8 cellular contexts compared by ENCODE assay signal in the genomic region with DNA sequence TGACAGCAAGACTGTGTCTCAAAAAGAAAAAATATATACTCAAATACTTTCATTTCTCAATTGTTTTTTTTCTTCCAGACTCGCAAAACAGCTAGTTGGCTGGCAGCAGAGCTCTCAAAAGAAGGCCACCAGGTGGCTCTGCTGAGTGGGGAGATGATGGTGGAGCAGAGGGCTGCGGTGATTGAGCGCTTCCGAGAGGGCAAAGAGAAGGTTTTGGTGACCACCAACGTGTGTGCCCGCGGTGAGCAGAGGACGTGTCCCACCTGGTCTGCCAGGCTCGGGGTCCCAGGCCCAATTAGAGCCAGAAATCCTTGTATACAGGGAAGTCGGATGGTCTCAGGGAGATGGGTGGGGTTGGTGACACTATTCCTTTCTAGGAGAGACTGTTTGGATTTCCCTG. TPM values are rescaled to one million over a fixed set of nuclear protein-coding genes. Genes with fewer than 3 reads are reported as not detected.
DNase-seq lines count a peak whose midpoint lies in the region; ATAC-seq and TF ChIP-seq lines count a peak whose summit lies in the region.
"Not testable (repeated sequence)": the region's sequence is repeated elsewhere in the genome, so short reads cannot be mapped to it uniquely, and the experiment has no call there.

No MANE protein-coding gene starts in this region.

- not testable (repeated sequence) for H3K27ac ChIP-seq in coronary artery, right atrium auricular region, neural progenitor cell, thoracic aorta

- H4K20me1 ChIP-seq in neural progenitor cell (ENCODE audit: low read depth): not testable (repeated sequence)

- TF ChIP-seq EP300 in Ishikawa (IDR thresholded peaks at IDR 0.05; ENCODE audit: borderline replicate concordance): not testable (repeated sequence)

- not testable (repeated sequence) for H3K4me1 Mint-ChIP-seq in T-helper 17 cell; activated T-helper 17 cell treated with anti-CD3 and anti-CD28 coated beads, Interleukin-2, amount 50 U/mL, for 72 hours; neural progenitor cell

- peak; percentile 24; the same call in 1 of the 2 replicates for TF ChIP-seq RAD21 in Ishikawa (IDR thresholded peaks at IDR 0.05; ENCODE audit: low read depth)

- not testable (repeated sequence) for H3K4me1 ChIP-seq in right atrium auricular region, neural progenitor cell
- peaks cover 0 to 12% of the 10 kb centered on the region in 2 donors for H3K4me1 ChIP-seq in thoracic aorta (ENCODE audit: control insufficient read depth in 1 of 2, low read depth in 2 of 2)

- not testable (repeated sequence) for H3K9ac ChIP-seq in neural progenitor cell

- not testable (repeated sequence) for H3K4me3 ChIP-seq in coronary artery, right atrium auricular region, neural progenitor cell, thoracic aorta

- not testable (repeated sequence) for H3K36me3 Mint-ChIP-seq in T-helper 17 cell (ENCODE audit: low read depth)
- H3K36me3 Mint-ChIP-seq in activated T-helper 17 cell treated with anti-CD3 and anti-CD28 coated beads, Interleukin-2, amount 50 U/mL, for 72 hours (ENCODE audit: low read depth): peaks cover 99% of the 10 kb centered on the region
- H3K36me3 Mint-ChIP-seq in neural progenitor cell: peaks cover 30% of the 10 kb centered on the region

- ATAC-seq in T-helper 17 cell: peak; percentile 77
- peak; percentile 68 for ATAC-seq in activated T-helper 17 cell treated with anti-CD3 and anti-CD28 coated beads, Interleukin-2, amount 50 U/mL, for 72 hours (replicated peaks)
- ATAC-seq in thoracic aorta (ENCODE audit: insufficient number of reproducible peaks, low FRiP score, low read depth): not testable (repeated sequence)

- H3K27me3 ChIP-seq in right atrium auricular region; neural progenitor cell; thoracic aorta (replicated peaks; ENCODE audit: insufficient read depth): not testable (repeated sequence)

- H3K9me3 ChIP-seq in T-helper 17 cell (ENCODE audit: control insufficient read depth, low read length, poor library complexity, severe bottlenecking); right atrium auricular region; neural progenitor cell (ENCODE audit: low read depth); thoracic aorta: not testable (repeated sequence)

- peak overlapping the region; percentile 84 for H3K27ac Mint-ChIP-seq in T-helper 17 cell
- H3K27ac Mint-ChIP-seq in activated T-helper 17 cell treated with anti-CD3 and anti-CD28 coated beads, Interleukin-2, amount 50 U/mL, for 72 hours: peak overlapping the region; percentile 70
- H3K27ac Mint-ChIP-seq in neural progenitor cell: not testable (repeated sequence)

- H3K9me3 Mint-ChIP-seq in activated T-helper 17 cell treated with anti-CD3 and anti-CD28 coated beads, Interleukin-2, amount 50 U/mL, for 72 hours; neural progenitor cell: not testable (repeated sequence)

- not testable (repeated sequence) for H2AFZ ChIP-seq in neural progenitor cell (replicated peaks)

- H3K36me3 ChIP-seq in right atrium auricular region: peaks cover 91% of the 10 kb centered on the region
- H3K36me3 ChIP-seq in neural progenitor cell: not testable (repeated sequence)
- H3K36me3 ChIP-seq in thoracic aorta: peaks cover 54% of the 10 kb centered on the region

- not testable (repeated sequence) for H3K4me3 Mint-ChIP-seq in T-helper 17 cell; activated T-helper 17 cell treated with anti-CD3 and anti-CD28 coated beads, Interleukin-2, amount 50 U/mL, for 72 hours; neural progenitor cell

- H3K27me3 Mint-ChIP-seq in T-helper 17 cell; activated T-helper 17 cell treated with anti-CD3 and anti-CD28 coated beads, Interleukin-2, amount 50 U/mL, for 72 hours; neural progenitor cell (ENCODE audit: insufficient read depth, low read depth): not testable (repeated sequence)

- H3K79me2 ChIP-seq in neural progenitor cell (ENCODE audit: low read depth): not testable (repeated sequence)

- H3F3A ChIP-seq in neural progenitor cell (ENCODE audit: low read depth): peaks cover 18% of the 10 kb centered on the region

- H3K4me2 ChIP-seq in neural progenitor cell: not testable (repeated sequence)

- peak; percentile 49 for DNase-seq in DMS 273 (lab: John Stamatoyannopoulos, UW; ENCODE audit: unreplicated experiment)
- DNase-seq in T-helper 17 cell: peak in 2 of 3 donors; percentile 20 to 28
- DNase-seq in coronary artery (ENCODE audit: low spot score); right atrium auricular region (ENCODE audit: low spot score); thoracic aorta (ENCODE audit: low spot score): not testable (repeated sequence)
- peak; percentile 21 for DNase-seq in neural progenitor cell (ENCODE audit: low spot score)

- TF ChIP-seq CTCF in coronary artery (IDR thresholded peaks at IDR 0.05) (peak; percentile 23), right atrium auricular region (IDR thresholded peaks at IDR 0.05) (peak; percentile 39 to 76), neural progenitor cell (IDR thresholded peaks at IDR 0.05) (peak; percentile 66), thoracic aorta (IDR thresholded peaks at IDR 0.05) (peak; percentile 52)

RNA-seq across cellular contexts. Expression of gene DDX19A, which starts 23.4 kb away (rescaled TPM):
- total RNA-seq in T-helper 17 cell (10 to 100 TPM; 49.3 to 51.8 TPM), right atrium auricular region (10 to 100 TPM; 23.3 to 24.9 TPM), neural progenitor cell (ENCODE audit: low replicate concordance) (45.1 and 55.4 TPM in 2 replicates), thoracic aorta (10 to 100 TPM; 38.7 to 54.4 TPM)
- total RNA-seq in activated T-helper 17 cell treated with anti-CD3 and anti-CD28 coated beads, Interleukin-2, amount 50 U/mL, for 72 hours: 10 to 100 TPM; 40.3 to 52.6 TPM
